2 cellular contexts compared by ENCODE assay signal in the genomic region with DNA sequence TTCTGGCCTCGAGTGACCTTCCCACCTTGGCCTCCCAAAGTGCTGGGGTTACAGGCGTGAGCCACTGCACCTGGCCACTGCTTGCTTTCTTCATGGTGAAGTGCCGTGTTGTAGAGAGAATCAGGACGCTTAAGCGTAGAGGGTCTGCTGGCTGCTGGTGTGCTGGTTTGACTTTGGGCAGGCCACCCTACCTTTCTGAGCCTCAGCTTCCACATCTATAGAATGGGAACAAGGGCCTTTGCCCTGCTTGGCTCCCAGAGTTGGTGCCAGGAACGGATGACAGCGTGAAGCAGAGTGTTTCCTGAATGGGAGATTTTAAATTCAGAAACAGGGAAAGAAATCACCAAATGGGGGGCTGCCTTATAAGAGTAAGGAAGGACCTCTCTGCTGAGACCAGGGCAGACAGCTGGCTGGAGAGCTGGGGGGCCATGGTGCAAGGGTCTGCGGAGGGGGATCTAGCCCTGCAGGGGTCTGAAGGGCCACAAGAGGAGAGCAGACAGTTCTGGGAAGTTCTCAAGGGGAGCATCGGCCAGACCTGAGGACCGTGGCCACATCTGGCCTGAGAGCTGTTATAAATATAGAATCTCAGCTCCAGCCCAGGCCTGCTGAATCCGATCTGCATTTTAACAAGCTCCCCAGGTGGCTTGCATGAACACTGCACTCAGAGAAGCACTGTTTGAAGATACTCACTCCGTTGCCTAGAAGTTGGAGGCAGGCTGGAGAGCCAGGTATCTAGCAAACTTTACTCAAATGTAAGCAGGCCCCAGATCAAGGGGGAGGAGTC.
A peak's percentile ranks its signal among the peaks of the same experiment; 100 is the strongest.
TF ChIP-seq lines count a peak whose summit lies in the region.

No MANE protein-coding gene starts in this region.

TF ChIP-seq in GM12878, 131 proteins besides CTCF, POLR2A, EP300 and RAD21:
- TF ChIP-seq MEF2A (IDR thresholded peaks at IDR 0.05; ENCODE audit: insufficient read depth, low read depth, low read length) (no peak), ZSCAN29 (IDR thresholded peaks at IDR 0.05) (no peak), ZNF622 (IDR thresholded peaks at IDR 0.05) (no peak), TARDBP (IDR thresholded peaks at IDR 0.05; ENCODE audit: borderline replicate concordance) (no peak), CEBPB (IDR thresholded peaks at IDR 0.05; ENCODE audit: borderline replicate concordance in 1 of 2, low read depth in 2 of 2, low read length in 2 of 2) (no peak), BHLHE40 (IDR thresholded peaks at IDR 0.05; ENCODE audit: borderline replicate concordance in 1 of 2, low read depth in 2 of 2, low read length in 1 of 2) (no peak), NRF1 (conservative IDR thresholded peaks at IDR 0.05; ENCODE audit: low read depth, low read length) (no peak)

TF ChIP-seq in H1, 55 proteins besides CTCF, POLR2A, EP300 and RAD21:
- TF ChIP-seq USF2 (IDR thresholded peaks at IDR 0.05; ENCODE audit: low read length) (no peak), SP4 (IDR thresholded peaks at IDR 0.05; ENCODE audit: low read length) (no peak), TAF1 (IDR thresholded peaks at IDR 0.05; ENCODE audit: low read depth, low read length) (no peak), KDM1A (IDR thresholded peaks at IDR 0.05; ENCODE audit: borderline replicate concordance, low read length) (peak; percentile 10; the same call in 1 of the 2 replicates), MAFK (IDR thresholded peaks at IDR 0.05; ENCODE audit: low read depth, low read length) (no peak), EGR1 (IDR thresholded peaks at IDR 0.05; ENCODE audit: borderline replicate concordance, low read depth, low read length) (no peak), SRF (IDR thresholded peaks at IDR 0.05; ENCODE audit: low read depth, low read length) (no peak), SIX5 (IDR thresholded peaks at IDR 0.05; ENCODE audit: low read depth, low read length) (no peak)
